Comparison of ENCODE assay signal across 9 cellular contexts in genomic region chr9:136244776-136245193, GRCh38. TPM values are rescaled to one million over a fixed set of nuclear protein-coding genes. Genes with fewer than 3 reads are reported as not detected.
DNase-seq lines count a peak whose midpoint lies in the region; ATAC-seq and TF ChIP-seq lines count a peak whose summit lies in the region.
"Had no signal": no experiment of that assay in that cellular context is flagged by ENCODE, and none has a peak within 500 bp of the region (broad histone marks: within the 10 kb centered on the region; RNA-seq: fewer than 3 reads in every experiment).

No MANE protein-coding gene starts in this region.

- no peak overlapping the region for H4K8ac ChIP-seq in IMR-90 (ENCODE audit: low read depth in 2 of 2, low read length in 2 of 2)

- H3K4me1 Mint-ChIP-seq in central memory CD8-positive, alpha-beta T cell, result peaks cover 34% of the 10 kb centered on the region

- H3K27ac ChIP-seq in AG04450 (ENCODE audit: low read depth, low read length), result no peak overlapping the region
- peak overlapping the region; percentile 25; the same call in 1 of the 2 replicates for H3K27ac ChIP-seq in IMR-90 (ENCODE audit: insufficient read depth, low read length)
- no peak overlapping the region for H3K27ac ChIP-seq in muscle layer of duodenum (ENCODE audit: low read length)

- no peaks in the 10 kb centered on the region for H3K27me3 Mint-ChIP-seq in central memory CD8-positive, alpha-beta T cell

- no peak overlapping the region for H4K91ac ChIP-seq in IMR-90 (ENCODE audit: insufficient read depth, low read depth, low read length)

- H3K27ac Mint-ChIP-seq in central memory CD8-positive, alpha-beta T cell (ENCODE audit: low read depth), result peak overlapping the region; percentile 94

- no peaks in the 10 kb centered on the region for H3K36me3 ChIP-seq in IMR-90 (ENCODE audit: control insufficient read depth, insufficient read depth, low read length)
- H3K36me3 ChIP-seq in muscle layer of duodenum (ENCODE audit: control insufficient read depth in 1 of 2, insufficient read depth in 2 of 2, low read length in 2 of 2), result no peaks in the 10 kb centered on the region

- no peak overlapping the region for H2BK20ac ChIP-seq in IMR-90 (ENCODE audit: low read depth, low read length)

- WGBS in IMR-90 (ENCODE audit: extremely low coverage in 2 of 2, insufficient read length in 1 of 2), 2 experiments, result 17% methylated on average over 3 of the region's 7 CpGs; no CpG with 5 or more reads in 1 of the 2 experiments

- H2AK5ac ChIP-seq in IMR-90 (ENCODE audit: low read depth, low read length), result no peak overlapping the region

- peaks cover 30% of the 10 kb centered on the region for H3K27me3 ChIP-seq in AG04450 (ENCODE audit: control insufficient read depth, insufficient read depth, low read length)
- H3K27me3 ChIP-seq in IMR-90 (ENCODE audit: control insufficient read depth, insufficient read depth, low read length), result peaks cover 28% of the 10 kb centered on the region
- no peaks in the 10 kb centered on the region for H3K27me3 ChIP-seq in muscle layer of duodenum (ENCODE audit: low read depth, low read length)

- H4K20me1 ChIP-seq in IMR-90 (ENCODE audit: insufficient read depth, low read length), result peaks cover 26% of the 10 kb centered on the region

- dilution Hi-C loops in IMR-90 (cut with HindIII; ENCODE audit: low sequenced_read_pairs, unreplicated experiment), result no loop called here

- H3K14ac ChIP-seq in IMR-90 (replicated peaks; ENCODE audit: low read depth, low read length), result 0 out of 2 replicates have a peak overlapping the region, but pooled peaks have one; percentile 59

- no peak overlapping the region for H2BK120ac ChIP-seq in IMR-90 (ENCODE audit: low read depth, low read length)

- POLR2A ChIA-PET in AG04450 (lab: Yijun Ruan, JAX), result no interaction called here
- POLR2A ChIA-PET in IMR-90 (lab: Charles Lee; ENCODE audit: unreplicated experiment), result no interaction called here

- H4K5ac ChIP-seq in IMR-90 (ENCODE audit: low read depth, low read length), result no peak overlapping the region

- TF ChIP-seq POLR2A in IMR-90 (IDR thresholded peaks at IDR 0.05; ENCODE audit: low read depth, low read length), result no peak

- H3K4ac ChIP-seq in IMR-90 (ENCODE audit: low read depth, low read length), result 0 out of 2 replicates have a peak overlapping the region, but pooled peaks have one; percentile 25

- H3K4me3 Mint-ChIP-seq in central memory CD8-positive, alpha-beta T cell, result peak overlapping the region; percentile 93

- intact Hi-C loops in IMR-90 (cut with micrococcal nuclease), result no loop called here

- H2AFZ ChIP-seq in IMR-90 (replicated peaks; ENCODE audit: low read length, poor library complexity), result peak overlapping the region; percentile 90

- CTCF ChIA-PET in AG04450 (lab: Charles Lee), result interaction anchor here (0.7 kb wide), 1 partner anchor 39 kb away, joined by 8 read pairs; no protein-coding TSS in a partner anchor
- CTCF ChIA-PET in IMR-90 (lab: Yijun Ruan, JAX), result no interaction called here

- no peak overlapping the region for H3K56ac ChIP-seq in IMR-90 (ENCODE audit: extremely low read depth, insufficient read depth, low read length)

- ATAC-seq in IMR-90 (ENCODE audit: low read depth) (no peak), HG03097 (IDR thresholded peaks at IDR 0.05; ENCODE audit: low FRiP score, unreplicated experiment) (no peak), HG03196 (IDR thresholded peaks at IDR 0.05; ENCODE audit: unreplicated experiment) (no peak), HG02938 (IDR thresholded peaks at IDR 0.05; ENCODE audit: unreplicated experiment) (no peak)
- ATAC-seq in central memory CD8-positive, alpha-beta T cell (replicated peaks; ENCODE audit: extremely low read depth, poor library complexity, severe bottlenecking), result no peak

- DNase-seq in AG04450 (ENCODE audit: low read depth, low spot score) (no peak), IMR-90 (no peak), G401 (ENCODE audit: low spot score) (no peak)
- DNase-seq in central memory CD8-positive, alpha-beta T cell (ENCODE audit: low spot score in 2 of 2), result no peak

- peak overlapping the region; percentile 54; the same call in 1 of the 2 replicates for H3K23ac ChIP-seq in IMR-90 (ENCODE audit: low read depth, low read length)

- TF ChIP-seq RAD21 in IMR-90 (IDR thresholded peaks at IDR 0.05; ENCODE audit: low read length), result no peak

- H3K36me3 Mint-ChIP-seq in central memory CD8-positive, alpha-beta T cell (ENCODE audit: insufficient read depth), result peaks cover 11% of the 10 kb centered on the region

- peak overlapping the region; percentile 73 for H2AK9ac ChIP-seq in IMR-90 (replicated peaks; ENCODE audit: low read depth, low read length, poor library complexity)

- no TSS peak for BruUV-seq in IMR-90 (replicated peaks; lab: Mats Ljungman, UMichigan)

- peak overlapping the region; percentile 91 for H3K4me2 ChIP-seq in IMR-90 (ENCODE audit: low read depth, low read length)

- peaks cover 8% of the 10 kb centered on the region for H3K9me1 ChIP-seq in IMR-90 (ENCODE audit: insufficient read depth, low read length)

- H3K18ac ChIP-seq in IMR-90 (ENCODE audit: low read depth, low read length), result no peak overlapping the region

- no peaks in the 10 kb centered on the region for H3K9me3 ChIP-seq in AG04450 (ENCODE audit: control insufficient read depth, insufficient read depth, low read length)
- no peaks in the 10 kb centered on the region for H3K9me3 ChIP-seq in IMR-90 (ENCODE audit: control insufficient read depth, insufficient read depth, low read length)
- no peaks in the 10 kb centered on the region for H3K9me3 ChIP-seq in muscle layer of duodenum (ENCODE audit: control insufficient read depth in 1 of 2, low read length in 2 of 2)

- peak overlapping the region; percentile 83 for H3K9ac ChIP-seq in IMR-90 (ENCODE audit: low read depth, low read length)

- TF ChIP-seq CTCF in AG04450 (IDR thresholded peaks at IDR 0.05; ENCODE audit: low read depth, low read length) (no peak), IMR-90 (conservative IDR thresholded peaks at IDR 0.05; ENCODE audit: low read depth, low read length) (no peak)

- no peak overlapping the region for H2BK15ac ChIP-seq in IMR-90 (ENCODE audit: low read depth, low read length)

- in situ Hi-C loops in IMR-90 (cut with MboI; ENCODE audit: low sequenced_read_pairs), result no loop called here
- in situ Hi-C loops in G401 (cut with HindIII; ENCODE audit: low sequenced_read_pairs), result no loop called here

- peaks cover 22 to 47% of the 10 kb centered on the region in 2 experiments for H3K79me1 ChIP-seq in IMR-90 (ENCODE audit: low read depth in 1 of 2, low read length in 2 of 2)

- H3K4me1 ChIP-seq in IMR-90 (ENCODE audit: control insufficient read depth, insufficient read depth, low read length), result peaks cover 3% of the 10 kb centered on the region; the same call in 1 of the 2 replicates
- peaks cover 8 to 9% of the 10 kb centered on the region in 2 donors for H3K4me1 ChIP-seq in muscle layer of duodenum (ENCODE audit: control insufficient read depth in 1 of 2, insufficient read depth in 2 of 2, low read length in 2 of 2)

- no peaks in the 10 kb centered on the region for H3K9me3 Mint-ChIP-seq in central memory CD8-positive, alpha-beta T cell

- no peak overlapping the region for H2BK5ac ChIP-seq in IMR-90 (ENCODE audit: low read depth, low read length, poor library complexity, severe bottlenecking)

- H3K4me3 ChIP-seq in AG04450 (ENCODE audit: low read depth, low read length), result peak overlapping the region; percentile 77
- peak overlapping the region; percentile 79 for H3K4me3 ChIP-seq in IMR-90 (ENCODE audit: insufficient read depth, low read depth, low read length)
- peak overlapping the region; percentile 82 to 84 for H3K4me3 ChIP-seq in muscle layer of duodenum (ENCODE audit: low read depth in 1 of 2, low read length in 2 of 2)

TF ChIP-seq in IMR-90, 13 proteins besides CTCF, POLR2A, EP300 and RAD21:
- TF ChIP-seq MAZ (IDR thresholded peaks at IDR 0.05; ENCODE audit: borderline replicate concordance, low read depth, low read length), result no peak
- no peak for TF ChIP-seq FOS (IDR thresholded peaks at IDR 0.05; ENCODE audit: low read depth, low read length)
- TF ChIP-seq, protein P1, sequence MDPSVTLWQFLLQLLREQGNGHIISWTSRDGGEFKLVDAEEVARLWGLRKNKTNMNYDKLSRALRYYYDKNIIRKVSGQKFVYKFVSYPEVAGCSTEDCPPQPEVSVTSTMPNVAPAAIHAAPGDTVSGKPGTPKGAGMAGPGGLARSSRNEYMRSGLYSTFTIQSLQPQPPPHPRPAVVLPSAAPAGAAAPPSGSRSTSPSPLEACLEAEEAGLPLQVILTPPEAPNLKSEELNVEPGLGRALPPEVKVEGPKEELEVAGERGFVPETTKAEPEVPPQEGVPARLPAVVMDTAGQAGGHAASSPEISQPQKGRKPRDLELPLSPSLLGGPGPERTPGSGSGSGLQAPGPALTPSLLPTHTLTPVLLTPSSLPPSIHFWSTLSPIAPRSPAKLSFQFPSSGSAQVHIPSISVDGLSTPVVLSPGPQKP (IDR thresholded peaks at IDR 0.05; ENCODE audit: borderline replicate concordance, low read depth, low read length), result no peak
- no peak for TF ChIP-seq MAFK (IDR thresholded peaks at IDR 0.05; ENCODE audit: low read depth, low read length)
- no peak for TF ChIP-seq BHLHE40 (IDR thresholded peaks at IDR 0.05; ENCODE audit: low read depth, low read length)

RNA-seq across cellular contexts. Expression of gene QSOX2, which starts 0.8 kb away (rescaled TPM):
- polyA plus RNA-seq in AG04450 (2011; rRNA removed), result 12.8 and 14.7 TPM in 2 replicates
- polyA minus RNA-seq in AG04450 (2011; rRNA and poly(A)+ RNA removed), result 8.4 and 9.3 TPM in 2 replicates
- 5.0 and 5.9 TPM in 2 replicates for total RNA-seq in IMR-90 (2012; rRNA removed)
- 12.7 and 12.9 TPM in 2 replicates for polyA plus RNA-seq in IMR-90 (2012; rRNA removed)
- 9.2 and 16.0 TPM in 2 replicates for polyA plus RNA-seq in IMR-90 (2012; cell fraction: cytosol; rRNA removed)
- polyA plus RNA-seq in IMR-90 (2012; cell fraction: nucleus; rRNA removed; ENCODE audit: low replicate concordance), result 18.3 and 24.7 TPM in 2 replicates
- total RNA-seq in G401 (2014; rRNA removed; shearing (Covaris generic)), result 9.0 and 13.7 TPM in 2 replicates

RNA-seq across cellular contexts. Expression of gene LHX3, which starts 39.9 kb away (rescaled TPM):
- not detected in 2 replicates for polyA plus RNA-seq in AG04450 (2011; rRNA removed)
- not detected in 2 replicates for polyA minus RNA-seq in AG04450 (2011; rRNA and poly(A)+ RNA removed)
- not detected in 2 replicates for total RNA-seq in IMR-90 (2012; rRNA removed)
- polyA plus RNA-seq in IMR-90 (2012; rRNA removed), result not detected in 2 replicates
- polyA plus RNA-seq in IMR-90 (2012; cell fraction: cytosol; rRNA removed), result not detected in 2 replicates
- polyA plus RNA-seq in IMR-90 (2012; cell fraction: nucleus; rRNA removed; ENCODE audit: low replicate concordance), result 0.02 TPM in 1 of 2 replicates, not detected in the other
- not detected in 2 replicates for total RNA-seq in G401 (2014; rRNA removed; shearing (Covaris generic))
- total RNA-seq: glomerular endothelial cell had no signal

RNA-seq across cellular contexts. Expression of gene CCDC187, which starts 59.1 kb away (rescaled TPM):
- not detected in 2 replicates for polyA plus RNA-seq in AG04450 (2011; rRNA removed)
- not detected in 2 replicates for polyA minus RNA-seq in AG04450 (2011; rRNA and poly(A)+ RNA removed)
- not detected in 2 replicates for total RNA-seq in IMR-90 (2012; rRNA removed)
- not detected in 2 replicates for polyA plus RNA-seq in IMR-90 (2012; rRNA removed)
- polyA plus RNA-seq in IMR-90 (2012; cell fraction: cytosol; rRNA removed), result not detected in 2 replicates
- polyA plus RNA-seq in IMR-90 (2012; cell fraction: nucleus; rRNA removed; ENCODE audit: low replicate concordance), result not detected in 2 replicates
- total RNA-seq in G401 (2014; rRNA removed; shearing (Covaris generic)), result 0.55 and 0.61 TPM in 2 replicates
- total RNA-seq: glomerular endothelial cell had no signal
